In genomic region chr6:117624869-117625481, GRCh38 we compare ENCODE assay signal across 28 cellular contexts. TPM values are rescaled to one million over a fixed set of nuclear protein-coding genes. Genes with fewer than 3 reads are reported as not detected.
DNase-seq lines count a peak whose midpoint lies in the region; ATAC-seq and TF ChIP-seq lines count a peak whose summit lies in the region.
"Had no signal": no experiment of that assay in that cellular context is flagged by ENCODE, and none has a peak within 500 bp of the region (broad histone marks: within the 10 kb centered on the region; RNA-seq: fewer than 3 reads in every experiment).

No MANE protein-coding gene starts in this region.

- H2AFZ ChIP-seq in HCT116 (ENCODE audit: low read depth, low read length, poor library complexity, severe bottlenecking) (no peak overlapping the region), OCI-LY7 (ENCODE audit: low read length) (no peak overlapping the region)

- H3K27me3 ChIP-seq in HCT116 (ENCODE audit: insufficient read depth, low read length) (no peaks in the 10 kb centered on the region), uterus (no peaks in the 10 kb centered on the region), colonic mucosa (no peaks in the 10 kb centered on the region)
- H3K27me3 ChIP-seq: heart right ventricle had no signal

- H3K4me2 ChIP-seq in HCT116 (ENCODE audit: low read length) (no peak overlapping the region), OCI-LY7 (ENCODE audit: low read length) (no peak overlapping the region)

- H3K79me2 ChIP-seq in HCT116 (ENCODE audit: insufficient read depth, low read length), result no peaks in the 10 kb centered on the region
- no peaks in the 10 kb centered on the region for H3K79me2 ChIP-seq in OCI-LY7 (ENCODE audit: insufficient read depth, low read depth, low read length)

- peaks cover 0 to 11% of the 10 kb centered on the region in 2 experiments; a peak in 2 of 4 replicates for H3K9me3 ChIP-seq in HCT116 (ENCODE audit: control insufficient read depth in 1 of 2, insufficient read depth in 1 of 2, low read depth in 1 of 2, low read length in 2 of 2)
- H3K9me3 ChIP-seq in OCI-LY7 (ENCODE audit: low read length), result peaks cover 44% of the 10 kb centered on the region
- no peaks in the 10 kb centered on the region for H3K9me3 ChIP-seq in uterus
- H3K9me3 ChIP-seq in colonic mucosa, result peaks cover 3% of the 10 kb centered on the region

- no peak for ATAC-seq in HCT116
- ATAC-seq: activated T-helper 17 cell treated with anti-CD3 and anti-CD28 coated beads, Interleukin-2, amount 50 U/mL, for 72 hours; CD8-positive, alpha-beta T cell; heart right ventricle; naive thymus-derived CD8-positive, alpha-beta T cell; Panc1; stimulated activated naive B cell treated with anti-CD40 and anti-IgM and Interleukin-4, amounts not matched to agents 10 μg/mL and 1 μg/mL and 100 μg/mL, for 72 hours had no signal

- H3K9me2 ChIP-seq in HCT116 (ENCODE audit: insufficient read depth), result no peaks in the 10 kb centered on the region
- H3K9me2 ChIP-seq in OCI-LY7 (ENCODE audit: insufficient read depth, low read length), result no peaks in the 10 kb centered on the region

- TF ChIP-seq POLR2A in HCT116 (IDR thresholded peaks at IDR 0.05; ENCODE audit: borderline replicate concordance, extremely low read depth, insufficient read depth, insufficient read length) (no peak), erythroblast (IDR thresholded peaks at IDR 0.05; ENCODE audit: low read length) (no peak), uterus (IDR thresholded peaks at IDR 0.05) (no peak)

- intact Hi-C loops in HCT116 (cut with micrococcal nuclease) (no loop called here), OCI-LY7 (cut with micrococcal nuclease; ENCODE audit: unreplicated experiment) (no loop called here), uterus (cut with DNase I; ENCODE audit: low total_unique reads) (no loop called here), colonic mucosa (cut with DNase I) (no loop called here)

- DNase-seq in NCI-H345 (lab: John Stamatoyannopoulos, UW), result peak; percentile 1
- DNase-seq in NCI-H345 treated with DMSO at 0.1 percent for 48 hours (lab: John Stamatoyannopoulos, UW; ENCODE audit: unreplicated experiment), result no peak
- DNase-seq in HCT116 (ENCODE audit: low read depth, low spot score), result no peak
- peak; percentile 50 for DNase-seq in OCI-LY7 (ENCODE audit: low spot score)
- DNase-seq in erythroblast (lab: John Stamatoyannopoulos, UW), result peak; percentile 6 to 18
- DNase-seq in stimulated activated CD4-positive, alpha-beta T cell treated with anti-CD3 and anti-CD28 coated beads, Interleukin-12 subunit alpha, Interleukin-12 subunit beta, amount 100 ng/mL, for 4 hours, result no peak
- DNase-seq in uterus, result no peak
- DNase-seq in colonic mucosa, result no peak
- DNase-seq: ACHN; activated CD4-positive, alpha-beta T cell treated with anti-CD3 and anti-CD28 coated beads for 4 hours; activated naive CD4-positive, alpha-beta T cell treated with anti-CD3 and anti-CD28 coated beads, Interleukin-2, amount 10 ng/mL, durations not matched to agents 7 days and 5 days; amniotic stem cell; CD8-positive, alpha-beta T cell; cerebellar nuclear complex; HCEC 1CT; heart right ventricle; kidney; naive thymus-derived CD8-positive, alpha-beta T cell; NCI-H1930; NCI-H446; NK-92 treated with Interleukin-12 subunit alpha and Interleukin-12 subunit beta, amount 100 ng/mL, for 24 hours; stimulated activated naive B cell treated with anti-CD40 and anti-IgM and Interleukin-4, amounts not matched to agents 10 μg/mL and 1 μg/mL and 100 μg/mL, for 72 hours; substantia nigra; trophoblast cell had no signal

- H4K20me1 ChIP-seq in HCT116 (ENCODE audit: insufficient read depth) (no peaks in the 10 kb centered on the region), OCI-LY7 (ENCODE audit: insufficient read depth, low read length) (no peaks in the 10 kb centered on the region)

- RAD21 ChIA-PET in HCT116 (lab: Charles Lee; ENCODE audit: low non-redundant PET in 1 of 2, low total read pairs in 2 of 2, uncharacterized antibody in 2 of 2, unreplicated experiment in 2 of 2), result no interaction called here

- no TSS peak for BruUV-seq in HCT116 (replicated peaks; lab: Mats Ljungman, UMichigan)
- no TSS peak for BruUV-seq in OCI-LY7 (replicated peaks; lab: Mats Ljungman, UMichigan)

- H3K27ac ChIP-seq in HCT116 (ENCODE audit: low read depth, low read length) (no peak overlapping the region), OCI-LY7 (ENCODE audit: low read depth, low read length, poor library complexity, severe bottlenecking) (no peak overlapping the region), uterus (no peak overlapping the region), colonic mucosa (no peak overlapping the region)
- H3K27ac ChIP-seq: heart right ventricle, skin epidermis, VCaP had no signal

- H3K36me3 ChIP-seq in HCT116 (ENCODE audit: control insufficient read depth in 1 of 2, insufficient read depth in 2 of 2, low read length in 2 of 2), result no peaks in the 10 kb centered on the region
- no peaks in the 10 kb centered on the region for H3K36me3 ChIP-seq in OCI-LY7 (ENCODE audit: insufficient read depth, low read length)
- no peaks in the 10 kb centered on the region for H3K36me3 ChIP-seq in uterus
- H3K36me3 ChIP-seq in colonic mucosa, result no peaks in the 10 kb centered on the region
- H3K36me3 ChIP-seq: heart right ventricle had no signal

- no peak for TF ChIP-seq CTCF in HCT116 (IDR thresholded peaks at IDR 0.05 in 2 of 3, conservative IDR thresholded peaks at IDR 0.05 in 1 of 3; ENCODE audit: borderline replicate concordance in 1 of 3, insufficient read depth in 1 of 3, low read depth in 2 of 3, low read length in 2 of 3)
- no peak for TF ChIP-seq CTCF in OCI-LY7 (conservative IDR thresholded peaks at IDR 0.05; ENCODE audit: low read length)
- no peak for TF ChIP-seq CTCF in uterus (IDR thresholded peaks at IDR 0.05)
- no peak for TF ChIP-seq CTCF in colonic mucosa (IDR thresholded peaks at IDR 0.05)

- no peak for TF ChIP-seq RAD21 in HCT116 (IDR thresholded peaks at IDR 0.05; ENCODE audit: low read depth)

- no peak overlapping the region for H3K4me3 ChIP-seq in HCT116 (replicated peaks in 1 of 2; ENCODE audit: low read depth in 1 of 2, low read length in 2 of 2)
- no peak overlapping the region for H3K4me3 ChIP-seq in OCI-LY7 (ENCODE audit: low read depth, low read length, poor library complexity, severe bottlenecking)
- no peak overlapping the region for H3K4me3 ChIP-seq in uterus
- H3K4me3 ChIP-seq in colonic mucosa, result no peak overlapping the region
- H3K4me3 ChIP-seq: heart right ventricle, skin epidermis had no signal

- no peaks in the 10 kb centered on the region for H3K4me1 ChIP-seq in HCT116 (ENCODE audit: control insufficient read depth in 1 of 2, insufficient read depth in 2 of 2, low read length in 2 of 2)
- no peaks in the 10 kb centered on the region for H3K4me1 ChIP-seq in OCI-LY7 (ENCODE audit: insufficient read depth, low read length, poor library complexity, severe bottlenecking)
- no peaks in the 10 kb centered on the region for H3K4me1 ChIP-seq in uterus
- no peaks in the 10 kb centered on the region for H3K4me1 ChIP-seq in colonic mucosa
- H3K4me1 ChIP-seq: heart right ventricle had no signal

- CTCF ChIA-PET in HCT116 (lab: Charles Lee), result no interaction called here
- CTCF ChIA-PET in OCI-LY7 (lab: Charles Lee; ENCODE audit: unreplicated experiment), result no interaction called here

- no peak overlapping the region for H3K9ac ChIP-seq in HCT116 (ENCODE audit: low read length)
- no peak overlapping the region for H3K9ac ChIP-seq in colonic mucosa (ENCODE audit: low read depth in 2 of 2, low read length in 2 of 2)

- POLR2A ChIA-PET in HCT116 (lab: Charles Lee), result no interaction called here
- POLR2A ChIA-PET in OCI-LY7 (lab: Charles Lee), result interaction anchor here (0.7 to 0.9 kb wide), 2 partner anchors 489 to 1692 kb away, joined by 3 read pairs; no protein-coding TSS in a partner anchor

TF ChIP-seq in HCT116, 20 proteins besides CTCF, POLR2A, EP300 and RAD21:
- no peak for TF ChIP-seq ZNF274 (IDR thresholded peaks at IDR 0.05; ENCODE audit: low read depth, low read length)
- TF ChIP-seq, protein P1, sequence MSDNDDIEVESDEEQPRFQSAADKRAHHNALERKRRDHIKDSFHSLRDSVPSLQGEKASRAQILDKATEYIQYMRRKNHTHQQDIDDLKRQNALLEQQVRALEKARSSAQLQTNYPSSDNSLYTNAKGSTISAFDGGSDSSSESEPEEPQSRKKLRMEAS (IDR thresholded peaks at IDR 0.05), result no peak
- peak; percentile 59; the same call in 1 of the 2 replicates for TF ChIP-seq CBX3 (IDR thresholded peaks at IDR 0.05; ENCODE audit: low read depth)

RNA-seq across cellular contexts. Expression of gene GOPC, which starts 22.7 kb away (rescaled TPM):
- total RNA-seq in HCT116 (2021; ENCODE audit: unreplicated experiment) (24.2 TPM), OCI-LY7 (2022) (29.1 and 30.1 TPM in 2 replicates), uterus (10 to 100 TPM; 16.5 to 94.7 (median 26.6) TPM), colonic mucosa (10 to 100 TPM; 21.0 to 28.4 TPM)
- polyA plus RNA-seq in HCT116 (2012), result 7.1 and 10.1 TPM in 2 replicates
- total RNA-seq in OCI-LY7 (2014; rRNA removed; shearing (Covaris generic)), result 20.1 and 21.0 TPM in 2 replicates

RNA-seq across cellular contexts. Expression of gene NUS1, which starts 50.3 kb away (rescaled TPM):
- total RNA-seq in HCT116 (2021; ENCODE audit: unreplicated experiment), result 46.2 TPM
- 12.7 and 15.6 TPM in 2 replicates for polyA plus RNA-seq in HCT116 (2012)
- 8.9 and 9.8 TPM in 2 replicates for total RNA-seq in OCI-LY7 (2014; rRNA removed; shearing (Covaris generic))
- total RNA-seq in OCI-LY7 (2022), result 34.0 and 35.7 TPM in 2 replicates
- total RNA-seq in uterus, result 10 to 100 TPM in 3 of 4 donors, 1 to 10 TPM in 1; 6.1 to 34.6 (median 25.8) TPM
- total RNA-seq in colonic mucosa, result 10 to 100 TPM; 30.5 to 33.5 TPM

Comparison
In these comparisons a context has a peak if more than half of its experiments do, and no peak if none do; other contexts are left out.
1. DNase-seq: peak in NCI-H345 (single experiment), OCI-LY7 (single experiment) and erythroblast (2 of 2); none in NCI-H345 treated with DMSO at 0.1 percent for 48 hours (single experiment), HCT116 (single experiment), stimulated activated CD4-positive, alpha-beta T cell treated with anti-CD3 and anti-CD28 coated beads, Interleukin-12 subunit alpha, Interleukin-12 subunit beta, amount 100 ng/mL, for 4 hours (single experiment), uterus (0 of 2) and colonic mucosa (single experiment).